In the genomic region with DNA sequence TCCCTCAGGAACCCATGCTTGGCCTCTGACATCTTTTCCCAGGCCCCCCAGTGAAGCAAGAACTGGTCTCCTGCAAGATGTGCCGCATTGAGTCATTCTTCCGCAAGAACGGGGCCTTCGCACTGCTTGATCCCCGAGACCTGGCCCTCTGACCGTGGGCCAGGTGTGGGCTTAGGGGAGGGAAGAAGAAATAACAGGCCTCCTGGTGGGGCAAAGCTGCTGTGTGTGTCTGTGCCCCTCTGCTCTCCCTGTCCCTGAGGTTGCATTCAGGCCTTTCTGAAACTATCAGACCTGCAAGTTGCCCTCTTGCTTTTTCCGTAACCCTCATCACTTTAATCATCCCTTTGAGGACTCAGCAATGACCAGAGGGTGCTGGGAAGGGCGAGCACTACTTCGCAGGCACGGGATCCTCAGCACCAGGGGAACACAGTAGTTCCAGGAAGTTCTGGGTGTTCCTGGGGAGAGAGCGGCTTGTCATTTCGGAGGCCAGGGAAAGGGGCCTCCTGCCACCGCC, we compare ENCODE assay signal across 8 cellular contexts. TPM values are rescaled to one million over a fixed set of nuclear protein-coding genes. Genes with fewer than 3 reads are reported as not detected.
DNase-seq lines count a peak whose midpoint lies in the region; ATAC-seq and TF ChIP-seq lines count a peak whose summit lies in the region.

No MANE protein-coding gene starts in this region.

- H3K9me3 ChIP-seq in mammary epithelial cell (replicated peaks; ENCODE audit: insufficient read depth, low read length) = no peaks in the 10 kb centered on the region
- H3K9me3 ChIP-seq in vagina = no peaks in the 10 kb centered on the region

- peaks cover 32% of the 10 kb centered on the region for H3K4me1 Mint-ChIP-seq in activated naive CD4-positive, alpha-beta T cell treated with anti-CD3 and anti-CD28 coated beads, Interleukin-2, amount 50 U/mL, for 24 hours
- H3K4me1 Mint-ChIP-seq in mesothelial cell of epicardium = peaks cover 35% of the 10 kb centered on the region

- TF ChIP-seq CTCF in mammary epithelial cell (conservative IDR thresholded peaks at IDR 0.05 in 1 of 2, IDR thresholded peaks at IDR 0.05 in 1 of 2; ENCODE audit: extremely low read depth in 1 of 2, insufficient read depth in 1 of 2, low read depth in 1 of 2, low read length in 2 of 2) (no peak), mesothelial cell of epicardium (IDR thresholded peaks at IDR 0.05; ENCODE audit: unreplicated experiment) (no peak), vagina (IDR thresholded peaks at IDR 0.05) (no peak)

- no peak for TF ChIP-seq POLR2A in vagina (IDR thresholded peaks at IDR 0.05)

- in situ Hi-C loops in mammary epithelial cell (cut with MboI; ENCODE audit: low sequenced_read_pairs in 2 of 2) = no loop called here

- CTCF ChIA-PET in mammary epithelial cell (lab: Charles Lee; ENCODE audit: low non-redundant PET) = no interaction called here

- intact Hi-C loops in mammary epithelial cell (cut with micrococcal nuclease) = no loop called here
- intact Hi-C loops in vagina (cut with DNase I) = loop anchor here (10.0 kb wide), 1 partner anchor 134 kb away; the partner anchor contains the start of gene CALU

- no peaks in the 10 kb centered on the region for H3K27me3 Mint-ChIP-seq in activated naive CD4-positive, alpha-beta T cell treated with anti-CD3 and anti-CD28 coated beads, Interleukin-2, amount 50 U/mL, for 24 hours
- peaks cover 27% of the 10 kb centered on the region for H3K27me3 Mint-ChIP-seq in mesothelial cell of epicardium (ENCODE audit: low read depth)

- no peak for DNase-seq in activated naive CD4-positive, alpha-beta T cell treated with Interleukin-2 at 50 U/mL for 16 hours
- DNase-seq in mammary epithelial cell = no peak
- DNase-seq in mesothelial cell of epicardium (ENCODE audit: low spot score in 2 of 2, unreplicated experiment in 2 of 2) = no peak
- no peak for DNase-seq in vagina (ENCODE audit: extremely low spot score in 2 of 2)
- DNase-seq in HPDE6-E6E7 (ENCODE audit: extremely low spot score) = no peak
- no peak for DNase-seq in RPMI8226

- peak overlapping the region; percentile 62 for H3K27ac Mint-ChIP-seq in activated naive CD4-positive, alpha-beta T cell treated with anti-CD3 and anti-CD28 coated beads, Interleukin-2, amount 50 U/mL, for 24 hours
- H3K27ac Mint-ChIP-seq in mesothelial cell of epicardium = no peak overlapping the region

- H3K27ac ChIP-seq in mammary epithelial cell (ENCODE audit: insufficient read depth, low read depth, low read length) = no peak overlapping the region
- peak overlapping the region; percentile 4 for H3K27ac ChIP-seq in vagina

- H3K9ac ChIP-seq in mammary epithelial cell (ENCODE audit: insufficient read depth, low read length) = no peak overlapping the region

- BruUV-seq in mammary epithelial cell (replicated peaks; lab: Mats Ljungman, UMichigan) = no TSS peak

- peaks cover 31% of the 10 kb centered on the region for H3K4me1 ChIP-seq in mammary epithelial cell (ENCODE audit: insufficient read depth, low read length)
- H3K4me1 ChIP-seq in vagina = peaks cover 48% of the 10 kb centered on the region

- peak overlapping the region; percentile 70 for H3K4me3 Mint-ChIP-seq in activated naive CD4-positive, alpha-beta T cell treated with anti-CD3 and anti-CD28 coated beads, Interleukin-2, amount 50 U/mL, for 24 hours
- H3K4me3 Mint-ChIP-seq in mesothelial cell of epicardium = peak overlapping the region; percentile 56

- ATAC-seq in HG03439 (IDR thresholded peaks at IDR 0.05; ENCODE audit: unreplicated experiment) = no peak

- H3K4me2 ChIP-seq in mammary epithelial cell (ENCODE audit: insufficient read depth, low read depth, low read length) = peak overlapping the region; percentile 96

- dilution Hi-C loops in mammary epithelial cell (cut with HindIII; ENCODE audit: low sequenced_read_pairs) = no loop called here

- peaks cover 25% of the 10 kb centered on the region for H3K79me2 ChIP-seq in mammary epithelial cell (ENCODE audit: insufficient read depth, low read length)

- peaks cover 4% of the 10 kb centered on the region for H3K36me3 Mint-ChIP-seq in activated naive CD4-positive, alpha-beta T cell treated with anti-CD3 and anti-CD28 coated beads, Interleukin-2, amount 50 U/mL, for 24 hours
- peaks cover 12% of the 10 kb centered on the region for H3K36me3 Mint-ChIP-seq in mesothelial cell of epicardium

- 48% methylated on average over 13 of the region's 13 CpGs for WGBS in mammary epithelial cell (ENCODE audit: low coverage, missing lambda C conversion rate)

- peak overlapping the region; percentile 67 for H2AFZ ChIP-seq in mammary epithelial cell (ENCODE audit: low read depth, low read length)

- H3K27me3 ChIP-seq in mammary epithelial cell (ENCODE audit: insufficient read depth, low read length) = no peaks in the 10 kb centered on the region
- no peaks in the 10 kb centered on the region for H3K27me3 ChIP-seq in vagina

- no peaks in the 10 kb centered on the region for H4K20me1 ChIP-seq in mammary epithelial cell (ENCODE audit: insufficient read depth, low read length)

- H3K4me3 ChIP-seq in mammary epithelial cell (replicated peaks in 1 of 3; ENCODE audit: insufficient read depth in 1 of 3, low read depth in 2 of 3, low read length in 3 of 3) (peak overlapping the region; percentile 33 to 58 (median 52)), vagina (peak overlapping the region; percentile 49 to 70)

- H3K36me3 ChIP-seq in mammary epithelial cell (ENCODE audit: insufficient read depth, low read length) (peaks cover 3% of the 10 kb centered on the region), vagina (peaks cover 0 to 19% of the 10 kb centered on the region in 2 donors)

- H3K9me3 Mint-ChIP-seq in activated naive CD4-positive, alpha-beta T cell treated with anti-CD3 and anti-CD28 coated beads, Interleukin-2, amount 50 U/mL, for 24 hours = no peaks in the 10 kb centered on the region
- no peaks in the 10 kb centered on the region for H3K9me3 Mint-ChIP-seq in mesothelial cell of epicardium

RNA-seq across cellular contexts. Expression of gene ATP6V1F, which starts 6.0 kb away (rescaled TPM):
- total RNA-seq in mammary epithelial cell (100 to 1,000 TPM in 1 of 2 donors, 10 to 100 TPM in 1; 83.7 to 171 TPM), mesothelial cell of epicardium (122 to 123 TPM (median 122 TPM) in 3 replicates), vagina (119 TPM)
- 304 TPM for polyA plus RNA-seq in mammary epithelial cell
- polyA minus RNA-seq in mammary epithelial cell = 81.7 TPM

RNA-seq across cellular contexts. Expression of gene FLNC, which starts 38.5 kb away (rescaled TPM):
- total RNA-seq in mammary epithelial cell = 1 to 10 TPM; 1.8 to 1.9 TPM
- polyA plus RNA-seq in mammary epithelial cell = 0.03 TPM
- 0.52 TPM for polyA minus RNA-seq in mammary epithelial cell
- total RNA-seq in mesothelial cell of epicardium = 176 to 188 TPM (median 184 TPM) in 3 replicates
- total RNA-seq in vagina = 31.9 TPM

RNA-seq across cellular contexts. Expression of gene KCP, which starts 41.8 kb away (rescaled TPM):
- total RNA-seq in mammary epithelial cell (under 1 TPM in 1 of 2 donors, not detected in 1; 0.50 TPM), mesothelial cell of epicardium (19.8 to 23.7 TPM (median 22.5 TPM) in 3 replicates), vagina (1.2 TPM)
- 0.20 TPM for polyA plus RNA-seq in mammary epithelial cell
- polyA minus RNA-seq in mammary epithelial cell = not detected

Comparison
In these comparisons a context has a peak if more than half of its experiments do, and no peak if none do; other contexts are left out.
1. RNA of gene FLNC, which starts 38.5 kb away (total RNA-seq): 176 to 188 TPM in mesothelial cell of epicardium and 31.9 TPM in vagina (single experiment); 1.8 to 1.9 TPM in mammary epithelial cell; every median in the first group is over 10 times any median in the second.